7 cellular contexts compared by ENCODE assay signal in genomic region chr1:53899206-53899628, GRCh38. TPM values are rescaled to one million over a fixed set of nuclear protein-coding genes. Genes with fewer than 3 reads are reported as not detected.
DNase-seq lines count a peak whose midpoint lies in the region; ATAC-seq and TF ChIP-seq lines count a peak whose summit lies in the region.
"Had no signal": no experiment of that assay in that cellular context is flagged by ENCODE, and none has a peak within 500 bp of the region (broad histone marks: within the 10 kb centered on the region; RNA-seq: fewer than 3 reads in every experiment).

No MANE protein-coding gene starts in this region.

- H3K79me2 ChIP-seq in mesendoderm (ENCODE audit: control insufficient read depth, insufficient read depth, low read length): no peaks in the 10 kb centered on the region

- no peak overlapping the region for H2BK15ac ChIP-seq in mesendoderm (replicated peaks; ENCODE audit: low read depth)

- no peaks in the 10 kb centered on the region for H3K36me3 Mint-ChIP-seq in nephron (ENCODE audit: low read depth)

- H3K18ac ChIP-seq in mesendoderm (ENCODE audit: low read length): no peak overlapping the region

- in situ Hi-C loops in astrocyte of the spinal cord (cut with HindIII; ENCODE audit: low sequenced_read_pairs): no loop called here

- peak; percentile 42 for DNase-seq in GM03348 (ENCODE audit: low spot score)
- DNase-seq in astrocyte of the spinal cord (ENCODE audit: low read depth, low spot score): peak; percentile 87
- DNase-seq in mesendoderm: no peak
- DNase-seq in retina: no peak
- DNase-seq: NCI-H1930 had no signal

- peaks cover 55% of the 10 kb centered on the region for H3K4me1 Mint-ChIP-seq in nephron

- peak overlapping the region; percentile 72 to 82 (median 78) for H3K27ac Mint-ChIP-seq in nephron

- peaks cover 8% of the 10 kb centered on the region for H3K27me3 Mint-ChIP-seq in nephron (ENCODE audit: low read depth)

- no peak overlapping the region for H4K8ac ChIP-seq in mesendoderm (ENCODE audit: low read depth, low read length)

- no peak overlapping the region for H2AK5ac ChIP-seq in mesendoderm (ENCODE audit: low read length)

- no peak overlapping the region for H4K5ac ChIP-seq in mesendoderm (ENCODE audit: low read length)

- H3K36me3 ChIP-seq in mesendoderm (ENCODE audit: control insufficient read depth, insufficient read depth, low read length): no peaks in the 10 kb centered on the region

- peak overlapping the region in 1 of 3 experiments; percentile 40 for H3K4me3 Mint-ChIP-seq in nephron

- TF ChIP-seq CTCF in astrocyte of the spinal cord (IDR thresholded peaks at IDR 0.05; ENCODE audit: low read depth, low read length) (no peak), nephron (IDR thresholded peaks at IDR 0.05; ENCODE audit: unreplicated experiment in 3 of 3) (no peak)

- H3K4me3 ChIP-seq in astrocyte of the spinal cord (ENCODE audit: low read depth, low read length) (no peak overlapping the region), mesendoderm (ENCODE audit: low read length) (no peak overlapping the region)

- H3K27me3 ChIP-seq in mesendoderm (ENCODE audit: insufficient read depth, low read length, poor library complexity): no peaks in the 10 kb centered on the region

- no peak overlapping the region for H3K4me2 ChIP-seq in mesendoderm (ENCODE audit: low read length)

- no peak overlapping the region for H3K56ac ChIP-seq in mesendoderm (ENCODE audit: low read length)

- no peak overlapping the region for H2BK120ac ChIP-seq in mesendoderm (ENCODE audit: low read depth, low read length)

- no peak overlapping the region for H2BK5ac ChIP-seq in mesendoderm (ENCODE audit: low read length)

- no peak overlapping the region for H3K4ac ChIP-seq in mesendoderm (ENCODE audit: low read depth, low read length)

- H3K27ac ChIP-seq in mesendoderm (ENCODE audit: low read depth, low read length): no peak overlapping the region

- H3K23ac ChIP-seq in mesendoderm (ENCODE audit: low read length): no peak overlapping the region

- no CpG with 5 or more reads among the region's 2 CpGs for WGBS in mesendoderm (ENCODE audit: extremely low coverage, insufficient coverage, low lambda C conversion rate)

- H3K9me3 Mint-ChIP-seq in nephron: no peaks in the 10 kb centered on the region

- H3K4me1 ChIP-seq in mesendoderm (ENCODE audit: control insufficient read depth, low read depth, low read length): no peaks in the 10 kb centered on the region

- no peak for ATAC-seq in HG03457 (IDR thresholded peaks at IDR 0.05; ENCODE audit: unreplicated experiment)

- H3K9ac ChIP-seq in mesendoderm (ENCODE audit: low read length): no peak overlapping the region

- no peaks in the 10 kb centered on the region for H3K79me1 ChIP-seq in mesendoderm (ENCODE audit: low read length)

RNA-seq across cellular contexts. Expression of gene DIO1, which starts 5.2 kb away (rescaled TPM):
- not detected for polyA plus RNA-seq in mesendoderm (2013, experiment 1 of 2)
- polyA plus RNA-seq in mesendoderm (2013, experiment 2 of 2): not detected

RNA-seq across cellular contexts. Expression of gene YIPF1, which starts 9.6 kb away (rescaled TPM):
- polyA plus RNA-seq in mesendoderm (2013, experiment 1 of 2): 30.8 TPM
- 31.2 TPM for polyA plus RNA-seq in mesendoderm (2013, experiment 2 of 2)

RNA-seq across cellular contexts. Expression of gene IFT25, which starts 46.3 kb away (rescaled TPM):
- 39.6 TPM for polyA plus RNA-seq in mesendoderm (2013, experiment 1 of 2)
- 38.7 TPM for polyA plus RNA-seq in mesendoderm (2013, experiment 2 of 2)

RNA-seq across cellular contexts. Expression of gene LRRC42, which starts 46.9 kb away (rescaled TPM):
- polyA plus RNA-seq in mesendoderm (2013, experiment 1 of 2): 33.7 TPM
- 35.5 TPM for polyA plus RNA-seq in mesendoderm (2013, experiment 2 of 2)

Comparison
In these comparisons a context has a peak if more than half of its experiments do, and no peak if none do; other contexts are left out.
1. DNase-seq: peak in GM03348 (single experiment) and astrocyte of the spinal cord (single experiment); none in mesendoderm (single experiment) and retina (single experiment).